Comparison of ENCODE assay signal across 1 cellular context in genomic region chr10:122494173-122494820, GRCh38.
TF ChIP-seq lines count a peak whose summit lies in the region.

No MANE protein-coding gene starts in this region.

TF ChIP-seq in IMR-90, 13 proteins besides CTCF, POLR2A, EP300 and RAD21:
- TF ChIP-seq SMC3 (IDR thresholded peaks at IDR 0.05; ENCODE audit: low read depth, low read length) (no peak), MXI1 (IDR thresholded peaks at IDR 0.05; ENCODE audit: borderline replicate concordance, low read depth, low read length) (no peak), CEBPB (IDR thresholded peaks at IDR 0.05; ENCODE audit: low read depth, low read length) (no peak), RCOR1 (IDR thresholded peaks at IDR 0.05; ENCODE audit: insufficient replicate concordance, low read length) (no peak), NFE2L2 (IDR thresholded peaks at IDR 0.05; ENCODE audit: low read depth, low read length) (no peak), MAZ (IDR thresholded peaks at IDR 0.05; ENCODE audit: borderline replicate concordance, low read depth, low read length) (no peak), FOS (IDR thresholded peaks at IDR 0.05; ENCODE audit: low read depth, low read length) (no peak), RFX5 (IDR thresholded peaks at IDR 0.05; ENCODE audit: low read depth, low read length) (no peak), BHLHE40 (IDR thresholded peaks at IDR 0.05; ENCODE audit: low read depth, low read length) (no peak), CHD1 (IDR thresholded peaks at IDR 0.05; ENCODE audit: low read depth, low read length) (no peak), MAFK (IDR thresholded peaks at IDR 0.05; ENCODE audit: low read depth, low read length) (no peak)
- TF ChIP-seq, protein P1, sequence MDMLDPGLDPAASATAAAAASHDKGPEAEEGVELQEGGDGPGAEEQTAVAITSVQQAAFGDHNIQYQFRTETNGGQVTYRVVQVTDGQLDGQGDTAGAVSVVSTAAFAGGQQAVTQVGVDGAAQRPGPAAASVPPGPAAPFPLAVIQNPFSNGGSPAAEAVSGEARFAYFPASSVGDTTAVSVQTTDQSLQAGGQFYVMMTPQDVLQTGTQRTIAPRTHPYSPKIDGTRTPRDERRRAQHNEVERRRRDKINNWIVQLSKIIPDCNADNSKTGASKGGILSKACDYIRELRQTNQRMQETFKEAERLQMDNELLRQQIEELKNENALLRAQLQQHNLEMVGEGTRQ (IDR thresholded peaks at IDR 0.05; ENCODE audit: low read depth, low read length), result no peak
- TF ChIP-seq, protein P2, sequence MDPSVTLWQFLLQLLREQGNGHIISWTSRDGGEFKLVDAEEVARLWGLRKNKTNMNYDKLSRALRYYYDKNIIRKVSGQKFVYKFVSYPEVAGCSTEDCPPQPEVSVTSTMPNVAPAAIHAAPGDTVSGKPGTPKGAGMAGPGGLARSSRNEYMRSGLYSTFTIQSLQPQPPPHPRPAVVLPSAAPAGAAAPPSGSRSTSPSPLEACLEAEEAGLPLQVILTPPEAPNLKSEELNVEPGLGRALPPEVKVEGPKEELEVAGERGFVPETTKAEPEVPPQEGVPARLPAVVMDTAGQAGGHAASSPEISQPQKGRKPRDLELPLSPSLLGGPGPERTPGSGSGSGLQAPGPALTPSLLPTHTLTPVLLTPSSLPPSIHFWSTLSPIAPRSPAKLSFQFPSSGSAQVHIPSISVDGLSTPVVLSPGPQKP (IDR thresholded peaks at IDR 0.05; ENCODE audit: borderline replicate concordance, low read depth, low read length), result no peak
